ENCODE assay signal across 1 cellular context in genomic region chr4:182904271-182904761, GRCh38.
TF ChIP-seq lines count a peak whose summit lies in the region.

No MANE protein-coding gene starts in this region.

TF ChIP-seq in WTC11, 78 proteins besides CTCF, POLR2A, EP300 and RAD21 (continued from another document):
- TF ChIP-seq EMX1 (CRISPR knock-in tag; IDR thresholded peaks at IDR 0.05) (no peak), GRHL2 (CRISPR knock-in tag; IDR thresholded peaks at IDR 0.05; ENCODE audit: insufficient replicate concordance, severe bottlenecking) (no peak), FOXP4 (CRISPR knock-in tag; IDR thresholded peaks at IDR 0.05) (no peak), ATF6 (CRISPR knock-in tag; IDR thresholded peaks at IDR 0.05) (no peak), HMGXB4 (CRISPR knock-in tag; IDR thresholded peaks at IDR 0.05) (no peak), E2F1 (CRISPR knock-in tag; IDR thresholded peaks at IDR 0.05) (no peak), SMAD3 (CRISPR knock-in tag; IDR thresholded peaks at IDR 0.05; ENCODE audit: borderline replicate concordance) (no peak), ZNF416 (CRISPR knock-in tag; IDR thresholded peaks at IDR 0.05) (no peak), MAX (CRISPR knock-in tag; IDR thresholded peaks at IDR 0.05) (no peak), ZNF219 (CRISPR knock-in tag; IDR thresholded peaks at IDR 0.05; ENCODE audit: borderline replicate concordance) (no peak), ZNF671 (CRISPR knock-in tag; IDR thresholded peaks at IDR 0.05) (no peak)
